ENCODE assay signal across 8 cellular contexts in genomic region chr5:174935854-174936474, GRCh38.
DNase-seq lines count a peak whose midpoint lies in the region; ATAC-seq and TF ChIP-seq lines count a peak whose summit lies in the region.

No MANE protein-coding gene starts in this region.

- H3K27me3 ChIP-seq in brain microvascular endothelial cell (replicated peaks): no peaks in the 10 kb centered on the region

- H3K27ac ChIP-seq in brain microvascular endothelial cell: no peak overlapping the region

- in situ Hi-C loops in brain microvascular endothelial cell (cut with HindIII; ENCODE audit: low pct_ligation_motif_present, low sequenced_read_pairs): no loop called here

- DNase-seq in NCI-H1417 (lab: John Stamatoyannopoulos, UW) (peak; percentile 21 to 58 (median 53)), NCI-H1417 treated with DMSO at 0.1 percent for 48 hours (lab: John Stamatoyannopoulos, UW) (no peak), HuH-7 (ENCODE audit: low spot score) (peak; percentile 74), SKM-1 treated with dmso at 0.1 percent for 144 hours (lab: John Stamatoyannopoulos, UW; ENCODE audit: unreplicated experiment) (peak; percentile 24), brain microvascular endothelial cell (peak; percentile 38), iris pigment epithelial cell (ENCODE audit: low read depth) (peak; percentile 21)
- DNase-seq in stimulated activated CD4-positive, alpha-beta T cell treated with anti-CD3 and anti-CD28 coated beads, Interleukin-2, amount 100 ng/mL, for 4 hours (ENCODE audit: low read depth): peak; percentile 2

- ATAC-seq in HG02588 (IDR thresholded peaks at IDR 0.05; ENCODE audit: unreplicated experiment): no peak

- no peaks in the 10 kb centered on the region for H3K36me3 ChIP-seq in brain microvascular endothelial cell (replicated peaks)

- H3K4me3 ChIP-seq in brain microvascular endothelial cell (ENCODE audit: low read depth, low read length): no peak overlapping the region

- peak; percentile 92 for TF ChIP-seq CTCF in brain microvascular endothelial cell (IDR thresholded peaks at IDR 0.05; ENCODE audit: low read depth, low read length, missing control alignments)
